7 cellular contexts compared by ENCODE assay signal in the genomic region with DNA sequence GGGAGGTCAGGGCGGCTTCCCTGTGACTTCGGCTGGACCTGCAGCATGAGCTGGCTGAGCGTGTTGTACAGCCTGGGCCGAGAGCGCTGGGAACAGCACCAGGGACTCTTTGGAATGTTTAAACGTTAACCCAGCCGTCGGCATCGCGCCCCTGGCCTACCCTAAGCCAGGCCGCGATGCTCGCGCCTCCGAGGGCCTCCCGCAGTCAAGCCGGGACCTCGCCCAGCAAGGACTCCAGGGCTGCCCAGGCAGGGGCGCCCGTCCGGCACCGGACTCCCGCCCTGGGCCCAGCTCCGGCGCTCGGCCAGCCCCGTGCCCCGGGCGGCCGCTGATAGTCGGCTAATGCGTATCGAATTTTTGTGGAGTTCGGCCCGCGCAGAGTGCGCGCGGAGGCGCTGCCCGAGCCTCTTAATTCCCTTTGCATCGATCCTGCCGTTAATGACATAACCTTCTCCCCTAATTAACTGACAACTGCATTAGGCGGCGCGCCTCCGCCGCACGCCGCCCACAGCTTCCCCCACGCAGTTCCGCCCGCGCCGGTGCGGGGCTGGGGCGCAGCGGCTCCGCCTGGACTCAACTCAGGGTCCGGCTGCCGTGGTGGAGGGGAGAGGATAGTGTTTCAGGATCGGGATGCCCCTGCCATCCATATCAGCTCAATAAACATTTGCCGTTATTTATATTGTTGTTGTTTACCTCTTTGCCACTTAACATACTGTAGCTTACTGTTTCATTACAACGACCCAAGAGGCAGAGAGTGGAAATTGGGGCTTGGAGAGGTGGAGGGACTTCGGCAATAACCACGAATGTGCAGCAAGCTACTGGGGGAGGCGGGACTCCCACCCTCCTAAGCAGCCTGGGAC. TPM values are rescaled to one million over a fixed set of nuclear protein-coding genes. Genes with fewer than 3 reads are reported as not detected.
DNase-seq lines count a peak whose midpoint lies in the region; ATAC-seq and TF ChIP-seq lines count a peak whose summit lies in the region.

No MANE protein-coding gene starts in this region.

- in situ Hi-C loops in GM13976 (cut with MboI; ENCODE audit: low sequenced_read_pairs, unreplicated experiment) = no loop called here

- no peaks in the 10 kb centered on the region for H3K9me3 Mint-ChIP-seq in osteocyte (ENCODE audit: unreplicated experiment)

- H3K4me3 ChIP-seq in esophagus (ENCODE audit: low read depth in 1 of 2, low read length in 2 of 2) (peak overlapping the region; percentile 29 to 46), muscle layer of colon (ENCODE audit: low read depth in 1 of 2, low read length in 2 of 2) (peak overlapping the region; percentile 66)

- no peak overlapping the region for H3K4me3 Mint-ChIP-seq in osteocyte (ENCODE audit: unreplicated experiment)

- no peaks in the 10 kb centered on the region for H3K36me3 Mint-ChIP-seq in osteocyte (ENCODE audit: unreplicated experiment)

- ATAC-seq in GM19023 (IDR thresholded peaks at IDR 0.05; ENCODE audit: unreplicated experiment) = no peak

- H3K27me3 ChIP-seq in esophagus (ENCODE audit: control insufficient read depth in 1 of 2, insufficient read depth in 2 of 2, low read length in 2 of 2) (no peaks in the 10 kb centered on the region), muscle layer of colon (ENCODE audit: control insufficient read depth in 1 of 2, insufficient read depth in 2 of 2, low read length in 2 of 2) (no peaks in the 10 kb centered on the region)

- H3K27ac Mint-ChIP-seq in osteocyte (ENCODE audit: unreplicated experiment) = no peak overlapping the region

- peaks cover 0 to 3% of the 10 kb centered on the region in 2 donors for H3K9me3 ChIP-seq in esophagus (ENCODE audit: control insufficient read depth in 2 of 2, insufficient read depth in 1 of 2, low read depth in 1 of 2, low read length in 1 of 2)
- H3K9me3 ChIP-seq in muscle layer of colon (ENCODE audit: low read length) = no peaks in the 10 kb centered on the region

- peak overlapping the region; percentile 53 for H3K9ac ChIP-seq in muscle layer of colon (ENCODE audit: low read length)

- WGBS in esophagus, 2 donors = 5 to 8% methylated on average over 60 to 67 of the region's 67 CpGs

- DNase-seq in GM13976 (ENCODE audit: low spot score) = peak; percentile 49
- peak; percentile 66 for DNase-seq in SK-N-DZ (ENCODE audit: low spot score)
- DNase-seq in osteocyte (ENCODE audit: extremely low spot score, unreplicated experiment) = no peak
- DNase-seq in stimulated activated naive CD4-positive, alpha-beta T cell treated with Interleukin-2 at 50 U/mL for 16 hours (lab: John Stamatoyannopoulos, UW) = no peak

- peaks cover 2 to 6% of the 10 kb centered on the region in 2 donors for H3K4me1 ChIP-seq in esophagus (ENCODE audit: control insufficient read depth in 2 of 2, insufficient read depth in 2 of 2, low read length in 1 of 2)
- peaks cover 8% of the 10 kb centered on the region for H3K4me1 ChIP-seq in muscle layer of colon (ENCODE audit: insufficient read depth, low read length)

- H3K4me1 Mint-ChIP-seq in osteocyte (ENCODE audit: unreplicated experiment) = no peaks in the 10 kb centered on the region

- TF ChIP-seq CTCF in GM13976 (IDR thresholded peaks at IDR 0.05; ENCODE audit: borderline replicate concordance, control extremely low read depth, extremely low read depth, insufficient read depth, missing control alignments) (no peak), osteocyte (IDR thresholded peaks at IDR 0.05) (no peak)

- H3K27me3 Mint-ChIP-seq in osteocyte (ENCODE audit: unreplicated experiment) = peaks cover 56% of the 10 kb centered on the region

- H3K27ac ChIP-seq in esophagus (ENCODE audit: low read depth in 2 of 2, low read length in 1 of 2) = no peak overlapping the region
- peak overlapping the region; percentile 35 for H3K27ac ChIP-seq in muscle layer of colon (ENCODE audit: low read depth, low read length)

- no peaks in the 10 kb centered on the region for H3K36me3 ChIP-seq in esophagus (ENCODE audit: control insufficient read depth in 2 of 2, insufficient read depth in 2 of 2, low read length in 1 of 2)
- no peaks in the 10 kb centered on the region for H3K36me3 ChIP-seq in muscle layer of colon (ENCODE audit: insufficient read depth, low read length)

RNA-seq across cellular contexts. Expression of gene CDC23, which starts 28.8 kb away (rescaled TPM):
- polyA plus RNA-seq in SK-N-DZ (2014; cell fraction: cytosol; rRNA removed) = 45.8 and 48.2 TPM in 2 replicates
- 58.9 and 68.5 TPM in 2 replicates for polyA plus RNA-seq in SK-N-DZ (2014; cell fraction: nucleus; rRNA removed)
- 10 to 100 TPM in 1 of 2 donors, 1 to 10 TPM in 1; 9.0 to 14.4 TPM for polyA plus RNA-seq in esophagus
- 36.7 and 37.6 TPM in 2 replicates for total RNA-seq in osteocyte

RNA-seq across cellular contexts. Expression of gene GFRA3, which starts 32.5 kb away (rescaled TPM):
- 2.2 and 3.3 TPM in 2 replicates for polyA plus RNA-seq in SK-N-DZ (2014; cell fraction: cytosol; rRNA removed)
- 0.33 and 0.65 TPM in 2 replicates for polyA plus RNA-seq in SK-N-DZ (2014; cell fraction: nucleus; rRNA removed)
- polyA plus RNA-seq in esophagus = under 1 TPM; 0.14 to 0.32 TPM
- 0.18 TPM in 1 of 2 replicates, not detected in the other for total RNA-seq in osteocyte

Comparison
In these comparisons a context has a peak if more than half of its experiments do, and no peak if none do; other contexts are left out.
1. DNase-seq: peak in GM13976 (single experiment) and SK-N-DZ (single experiment); none in osteocyte (single experiment) and stimulated activated naive CD4-positive, alpha-beta T cell treated with Interleukin-2 at 50 U/mL for 16 hours (single experiment).